In the genomic region with DNA sequence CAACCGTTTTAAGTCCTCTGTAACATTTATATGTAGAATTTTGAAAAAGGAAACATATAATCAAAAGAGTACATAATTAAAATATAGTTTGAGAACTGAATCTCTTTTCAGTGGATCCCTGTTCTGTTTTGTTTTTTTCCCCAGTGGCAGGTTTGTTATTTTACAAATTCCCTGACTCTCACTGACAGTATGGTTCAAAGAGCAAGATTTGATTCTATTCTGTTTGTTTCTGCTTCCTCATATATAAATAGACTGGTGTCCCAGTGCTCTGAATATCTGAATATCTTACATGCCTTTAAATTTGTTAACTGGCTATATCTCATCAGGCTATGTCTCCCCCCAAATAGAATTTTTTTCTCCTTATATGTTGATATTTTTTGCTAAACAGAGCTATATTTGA, we compare ENCODE assay signal across 25 cellular contexts. TPM values are rescaled to one million over a fixed set of nuclear protein-coding genes. Genes with fewer than 3 reads are reported as not detected.
DNase-seq lines count a peak whose midpoint lies in the region; ATAC-seq and TF ChIP-seq lines count a peak whose summit lies in the region.
"Had no signal": no experiment of that assay in that cellular context is flagged by ENCODE, and none has a peak within 500 bp of the region (broad histone marks: within the 10 kb centered on the region; RNA-seq: fewer than 3 reads in every experiment).

No MANE protein-coding gene starts in this region.

- peaks cover 10 to 21% of the 10 kb centered on the region in 2 donors for H3K4me1 Mint-ChIP-seq in natural killer cell treated with Interleukin-12 subunit alpha and Interleukin-12 subunit beta and Interleukin-15 and Interleukin-18, amount 100 ng/mL, for 72 hours (ENCODE audit: low read depth in 2 of 2)
- H3K4me1 Mint-ChIP-seq in activated CD4-positive, alpha-beta T cell treated with anti-CD3 and anti-CD28 coated beads, Interleukin-2, amount 10 ng/mL, durations not matched to agents 24 days and 14 days: peaks cover 1% of the 10 kb centered on the region
- H3K4me1 Mint-ChIP-seq: CD8-positive, alpha-beta memory T cell had no signal

- TF ChIP-seq EP300 in SK-N-SH (IDR thresholded peaks at IDR 0.05; ENCODE audit: borderline replicate concordance in 1 of 2, low read depth in 1 of 2, low read length in 1 of 2): no peak

- intact Hi-C loops in heart left ventricle (cut with DNase I): no loop called here
- intact Hi-C loops in activated CD4-positive, alpha-beta T cell treated with anti-CD3 and anti-CD28 coated beads, Interleukin-2, amount 10 ng/mL, durations not matched to agents 24 days and 14 days (cut with micrococcal nuclease): no loop called here

- H4K20me1 ChIP-seq in SK-N-SH (ENCODE audit: insufficient read depth): no peaks in the 10 kb centered on the region
- H4K20me1 ChIP-seq: BLaER1 treated with 17β-estradiol and CSF1 and Interleukin-3, amounts not matched to agents 10 nM and 100 nM had no signal

- no peaks in the 10 kb centered on the region for H3K9me2 ChIP-seq in SK-N-SH

- no peak overlapping the region for H3K4me2 ChIP-seq in SK-N-SH
- H3K4me2 ChIP-seq: BLaER1 treated with 17β-estradiol and CSF1 and Interleukin-3, amounts not matched to agents 10 nM and 100 nM had no signal

- no peak for DNase-seq in SK-N-SH
- DNase-seq in natural killer cell treated with Interleukin-12 subunit alpha and Interleukin-12 subunit beta and Interleukin-15 and Interleukin-18, amount 100 ng/mL, for 72 hours (ENCODE audit: low spot score): no peak
- no peak for DNase-seq in heart left ventricle
- no peak for DNase-seq in activated CD4-positive, alpha-beta T cell treated with anti-CD3 and anti-CD28 coated beads, Interleukin-2, amount 10 ng/mL, durations not matched to agents 24 days and 14 days
- DNase-seq: AML-193; BE2C; CD4-positive, alpha-beta T cell; CD8-positive, alpha-beta memory T cell; DMS 273 treated with DMSO at 0.1 percent for 48 hours; DMS79; EL; GDM1; GM23248; H7; HCEC 1CT had no signal

- H3K27me3 Mint-ChIP-seq in natural killer cell treated with Interleukin-12 subunit alpha and Interleukin-12 subunit beta and Interleukin-15 and Interleukin-18, amount 100 ng/mL, for 72 hours: no peaks in the 10 kb centered on the region
- H3K27me3 Mint-ChIP-seq in activated CD4-positive, alpha-beta T cell treated with anti-CD3 and anti-CD28 coated beads, Interleukin-2, amount 10 ng/mL, durations not matched to agents 24 days and 14 days: peaks cover 7% of the 10 kb centered on the region
- H3K27me3 Mint-ChIP-seq: CD4-positive, alpha-beta T cell; CD8-positive, alpha-beta memory T cell had no signal

- peak overlapping the region; percentile 42 to 45 for H3K27ac Mint-ChIP-seq in natural killer cell treated with Interleukin-12 subunit alpha and Interleukin-12 subunit beta and Interleukin-15 and Interleukin-18, amount 100 ng/mL, for 72 hours
- H3K27ac Mint-ChIP-seq in activated CD4-positive, alpha-beta T cell treated with anti-CD3 and anti-CD28 coated beads, Interleukin-2, amount 10 ng/mL, durations not matched to agents 24 days and 14 days: no peak overlapping the region
- H3K27ac Mint-ChIP-seq: CD14-positive monocyte; CD4-positive, alpha-beta T cell; CD8-positive, alpha-beta memory T cell had no signal

- TF ChIP-seq RAD21 in SK-N-SH (IDR thresholded peaks at IDR 0.05; ENCODE audit: low read length) (no peak), liver (IDR thresholded peaks at IDR 0.05) (peak in 1 of 2 donors; percentile 14)

- H3K9ac ChIP-seq in SK-N-SH: no peak overlapping the region
- H3K9ac ChIP-seq in liver (ENCODE audit: low read depth in 1 of 2, low read length in 2 of 2): peak overlapping the region in 1 of 2 donors; percentile 43
- H3K9ac ChIP-seq: BLaER1 treated with 17β-estradiol and CSF1 and Interleukin-3, amounts not matched to agents 10 nM and 100 nM; GM23248 had no signal

- H3K9me3 ChIP-seq in SK-N-SH (0 out of 2 replicates have a peak, but pooled peaks cover 3% of the 10 kb centered on the region), liver (ENCODE audit: control insufficient read depth in 4 of 4, low read length in 3 of 4) (no peaks in the 10 kb centered on the region), heart left ventricle (no peaks in the 10 kb centered on the region)
- H3K9me3 ChIP-seq: BE2C; BLaER1 treated with 17β-estradiol and CSF1 and Interleukin-3, amounts not matched to agents 10 nM and 100 nM had no signal

- H3K4me3 Mint-ChIP-seq in natural killer cell treated with Interleukin-12 subunit alpha and Interleukin-12 subunit beta and Interleukin-15 and Interleukin-18, amount 100 ng/mL, for 72 hours: peak overlapping the region; percentile 47
- no peak overlapping the region for H3K4me3 Mint-ChIP-seq in activated CD4-positive, alpha-beta T cell treated with anti-CD3 and anti-CD28 coated beads, Interleukin-2, amount 10 ng/mL, durations not matched to agents 24 days and 14 days
- H3K4me3 Mint-ChIP-seq: CD14-positive monocyte; CD4-positive, alpha-beta T cell; CD8-positive, alpha-beta memory T cell had no signal

- H3K36me3 ChIP-seq in SK-N-SH (replicated peaks in 1 of 2; ENCODE audit: control insufficient read depth in 1 of 2, insufficient read depth in 2 of 2, low read length in 1 of 2) (peaks cover 0 to 4% of the 10 kb centered on the region in 2 experiments), liver (ENCODE audit: control insufficient read depth in 4 of 4, insufficient read depth in 3 of 4, low read depth in 1 of 4, low read length in 3 of 4) (peaks cover 0 to 34% (median 7%) of the 10 kb centered on the region in 4 donors), heart left ventricle (no peaks in the 10 kb centered on the region)
- H3K36me3 ChIP-seq: BE2C; BLaER1 treated with 17β-estradiol and CSF1 and Interleukin-3, amounts not matched to agents 10 nM and 100 nM had no signal

- no peaks in the 10 kb centered on the region for H3K4me1 ChIP-seq in SK-N-SH (ENCODE audit: control insufficient read depth in 1 of 2, insufficient read depth in 2 of 2, low read depth in 1 of 2, low read length in 1 of 2)
- peaks cover 0 to 3% (median 1%) of the 10 kb centered on the region in 4 donors for H3K4me1 ChIP-seq in liver (ENCODE audit: control insufficient read depth in 4 of 4, insufficient read depth in 4 of 4, low read length in 3 of 4)
- H3K4me1 ChIP-seq in heart left ventricle: no peaks in the 10 kb centered on the region
- H3K4me1 ChIP-seq: BE2C; BLaER1 treated with 17β-estradiol and CSF1 and Interleukin-3, amounts not matched to agents 10 nM and 100 nM had no signal

- TF ChIP-seq CTCF in SK-N-SH (IDR thresholded peaks at IDR 0.05) (no peak), liver (IDR thresholded peaks at IDR 0.05; ENCODE audit: low read depth, low read length, missing input control) (no peak), heart left ventricle (IDR thresholded peaks at IDR 0.05) (no peak)

- H3F3A ChIP-seq in SK-N-SH (replicated peaks; ENCODE audit: insufficient read depth): no peaks in the 10 kb centered on the region

- H3K9me3 Mint-ChIP-seq in natural killer cell treated with Interleukin-12 subunit alpha and Interleukin-12 subunit beta and Interleukin-15 and Interleukin-18, amount 100 ng/mL, for 72 hours: no peaks in the 10 kb centered on the region
- H3K9me3 Mint-ChIP-seq in activated CD4-positive, alpha-beta T cell treated with anti-CD3 and anti-CD28 coated beads, Interleukin-2, amount 10 ng/mL, durations not matched to agents 24 days and 14 days: no peaks in the 10 kb centered on the region
- H3K9me3 Mint-ChIP-seq: CD4-positive, alpha-beta T cell; CD8-positive, alpha-beta memory T cell had no signal

- 3% methylated on average over 1 of the region's 1 CpG for WGBS in SK-N-SH (ENCODE audit: low lambda C conversion rate)
- 0% methylated on average over 1 of the region's 1 CpG for WGBS in liver
- WGBS in heart left ventricle, 4 donors: 0% methylated on average over 1 of the region's 1 CpG

- TF ChIP-seq POLR2A in heart left ventricle (IDR thresholded peaks at IDR 0.05): no peak

- POLR2A ChIA-PET in SK-N-SH (lab: Yijun Ruan, JAX): no interaction called here

- ATAC-seq in SK-N-SH treated with all-trans-retinoic acid at 6 μM for 48 hours (no peak), GM18858 (IDR thresholded peaks at IDR 0.05; ENCODE audit: unreplicated experiment) (no peak), heart left ventricle (no peak), GM21717 (IDR thresholded peaks at IDR 0.05; ENCODE audit: unreplicated experiment) (no peak)
- ATAC-seq in natural killer cell treated with Interleukin-12 subunit alpha and Interleukin-12 subunit beta and Interleukin-15 and Interleukin-18, amount 100 ng/mL, for 72 hours: no peak

- CTCF ChIA-PET in SK-N-SH (lab: Yijun Ruan, JAX): no interaction called here

- no peaks in the 10 kb centered on the region for H3K27me3 ChIP-seq in SK-N-SH (ENCODE audit: insufficient read depth)
- no peaks in the 10 kb centered on the region for H3K27me3 ChIP-seq in liver (ENCODE audit: control insufficient read depth in 4 of 4, insufficient read depth in 4 of 4, low read length in 3 of 4)
- no peaks in the 10 kb centered on the region for H3K27me3 ChIP-seq in heart left ventricle
- H3K27me3 ChIP-seq: BE2C; BLaER1 treated with 17β-estradiol and CSF1 and Interleukin-3, amounts not matched to agents 10 nM and 100 nM had no signal

- H2AFZ ChIP-seq in SK-N-SH (ENCODE audit: low read depth): 0 out of 2 replicates have a peak overlapping the region, but pooled peaks have one; percentile 63
- H2AFZ ChIP-seq: GM23248 had no signal

- H3K36me3 Mint-ChIP-seq in natural killer cell treated with Interleukin-12 subunit alpha and Interleukin-12 subunit beta and Interleukin-15 and Interleukin-18, amount 100 ng/mL, for 72 hours: no peaks in the 10 kb centered on the region
- H3K36me3 Mint-ChIP-seq in activated CD4-positive, alpha-beta T cell treated with anti-CD3 and anti-CD28 coated beads, Interleukin-2, amount 10 ng/mL, durations not matched to agents 24 days and 14 days (ENCODE audit: low read depth): no peaks in the 10 kb centered on the region
- H3K36me3 Mint-ChIP-seq: CD14-positive monocyte; CD8-positive, alpha-beta memory T cell had no signal

- H3K27ac ChIP-seq in SK-N-SH (ENCODE audit: low read depth in 2 of 2, low read length in 1 of 2) (no peak overlapping the region), liver (ENCODE audit: low read depth in 1 of 2, low read length in 2 of 2) (no peak overlapping the region), heart left ventricle (no peak overlapping the region)
- H3K27ac ChIP-seq: 22Rv1; BLaER1 treated with 17β-estradiol and CSF1 and Interleukin-3, amounts not matched to agents 10 nM and 100 nM; GM23248 had no signal

- H3K79me2 ChIP-seq in SK-N-SH (ENCODE audit: insufficient read depth): no peaks in the 10 kb centered on the region

- H3K4me3 ChIP-seq in SK-N-SH (ENCODE audit: low read depth in 2 of 2, low read length in 1 of 2) (no peak overlapping the region), liver (ENCODE audit: low read depth in 1 of 3, low read length in 3 of 3) (no peak overlapping the region), heart left ventricle (no peak overlapping the region)
- H3K4me3 ChIP-seq: BLaER1 treated with 17β-estradiol and CSF1 and Interleukin-3, amounts not matched to agents 10 nM and 100 nM; GM12878; GM23248 had no signal

RNA-seq across cellular contexts. Expression of gene SULT1E1, which starts 16.6 kb away (rescaled TPM):
- polyA plus RNA-seq in SK-N-SH (2012; rRNA removed) (13.7 and 21.5 TPM in 2 replicates), liver (10 to 100 TPM in 1 of 2 donors, 1 to 10 TPM in 1; 1.8 to 26.0 TPM), heart left ventricle (not detected)
- 16.3 and 21.8 TPM in 2 replicates for polyA plus RNA-seq in SK-N-SH (2012; cell fraction: cytosol; rRNA removed)
- polyA plus RNA-seq in SK-N-SH (2012; cell fraction: nucleus; rRNA removed): 16.4 and 44.9 TPM in 2 replicates
- total RNA-seq in liver (10 to 100 TPM; 14.7 to 63.0 TPM), heart left ventricle (not detected)
- total RNA-seq in natural killer cell treated with Interleukin-12 subunit alpha and Interleukin-12 subunit beta and Interleukin-15 and Interleukin-18, amount 100 ng/mL, for 72 hours: not detected
- not detected in 2 replicates for total RNA-seq in activated CD4-positive, alpha-beta T cell treated with anti-CD3 and anti-CD28 coated beads, Interleukin-2, amount 10 ng/mL, durations not matched to agents 24 days and 14 days
- total RNA-seq: CD4-positive, alpha-beta T cell; CD8-positive, alpha-beta memory T cell; GM12878; GM23248; H1; H7 had no signal
- polyA plus RNA-seq: AG04450; CD14-positive monocyte; CD8-positive, alpha-beta memory T cell; GM12878; GM23248; H1 had no signal

Comparison
In these comparisons a context has a peak if more than half of its experiments do, and no peak if none do; other contexts are left out.
1. RNA of gene SULT1E1, which starts 16.6 kb away (total RNA-seq): 14.7 to 63.0 TPM in liver; not detected in natural killer cell treated with Interleukin-12 subunit alpha and Interleukin-12 subunit beta and Interleukin-15 and Interleukin-18, amount 100 ng/mL, for 72 hours, not detected in heart left ventricle and not detected in activated CD4-positive, alpha-beta T cell treated with anti-CD3 and anti-CD28 coated beads, Interleukin-2, amount 10 ng/mL, durations not matched to agents 24 days and 14 days; every median in the first group is over 10 times any median in the second.